ENCODE assay signal across 1 cellular context in genomic region chr1:9128520-9129371, GRCh38.
TF ChIP-seq lines count a peak whose summit lies in the region.

TSS of gene GPR157 (minus strand) at chr1:9129102. CDS start at chr1:9129027, 75 bp downstream.

TF ChIP-seq in K562, 482 proteins besides CTCF, POLR2A, EP300 and RAD21 (continued from another document and continues in another):
- no peak for TF ChIP-seq SMARCA4 (IDR thresholded peaks at IDR 0.05)
- TF ChIP-seq HDAC3 (IDR thresholded peaks at IDR 0.05; ENCODE audit: borderline replicate concordance, partially characterized antibody): no peak
- no peak for TF ChIP-seq ZNF583 (CRISPR knock-in tag; IDR thresholded peaks at IDR 0.05)
- TF ChIP-seq TAL1 (IDR thresholded peaks at IDR 0.05): no peak
- TF ChIP-seq BHLHE40 (IDR thresholded peaks at IDR 0.05; ENCODE audit: low read length): no peak
- TF ChIP-seq TAF7 (tag; IDR thresholded peaks at IDR 0.05): no peak
- TF ChIP-seq PHF8 (IDR thresholded peaks at IDR 0.05; ENCODE audit: borderline replicate concordance, low read length): peak; percentile 27; the same call in 1 of the 2 replicates
- no peak for TF ChIP-seq LEF1 (IDR thresholded peaks at IDR 0.05)
- no peak for TF ChIP-seq ZNF212 (CRISPR knock-in tag; IDR thresholded peaks at IDR 0.05)
- no peak for TF ChIP-seq KHSRP (IDR thresholded peaks at IDR 0.05)
- TF ChIP-seq MECOM (CRISPR knock-in tag; IDR thresholded peaks at IDR 0.05): no peak
- TF ChIP-seq ZBTB9 (CRISPR knock-in tag; IDR thresholded peaks at IDR 0.05): peak; percentile 65; the same call in 1 of the 2 replicates
- no peak for TF ChIP-seq U2AF1 (optimal IDR thresholded peaks at IDR 0.05; ENCODE audit: low read depth, low read length)
- no peak for TF ChIP-seq TSHZ1 (CRISPR knock-in tag; IDR thresholded peaks at IDR 0.05)
- TF ChIP-seq ZNF740 (CRISPR knock-in tag; IDR thresholded peaks at IDR 0.05): 0 out of 2 replicates have a peak, but pooled peaks have one; percentile 25
- no peak for TF ChIP-seq ZNF740 (tag; IDR thresholded peaks at IDR 0.05)
- TF ChIP-seq ZNF696 (CRISPR knock-in tag; conservative IDR thresholded peaks at IDR 0.05): no peak
- no peak for TF ChIP-seq RBM17 (IDR thresholded peaks at IDR 0.05; ENCODE audit: borderline replicate concordance, low read depth, low read length)
- no peak for TF ChIP-seq DLX4 (CRISPR knock-in tag; IDR thresholded peaks at IDR 0.05)
- TF ChIP-seq KLF10 (CRISPR knock-in tag; IDR thresholded peaks at IDR 0.05): no peak
- no peak for TF ChIP-seq CEBPB (tag; IDR thresholded peaks at IDR 0.05)
- peak; percentile 55 for TF ChIP-seq GABPB1 (CRISPR knock-in tag; IDR thresholded peaks at IDR 0.05)
- TF ChIP-seq ZNF217 (CRISPR knock-in tag; IDR thresholded peaks at IDR 0.05): no peak
- TF ChIP-seq ILK (tag; IDR thresholded peaks at IDR 0.05; ENCODE audit: borderline replicate concordance, low read depth): no peak
- TF ChIP-seq MEF2D (tag; conservative IDR thresholded peaks at IDR 0.05; ENCODE audit: low read depth): no peak
- TF ChIP-seq ZBTB12 (CRISPR knock-in tag; IDR thresholded peaks at IDR 0.05): no peak
- TF ChIP-seq L3MBTL2 (IDR thresholded peaks at IDR 0.05): peak; percentile 78
- TF ChIP-seq MAX (CRISPR knock-in tag; IDR thresholded peaks at IDR 0.05): peak; percentile 62
- no peak for TF ChIP-seq ZNF766 (CRISPR knock-in tag; conservative IDR thresholded peaks at IDR 0.05)
- TF ChIP-seq CTBP1 (IDR thresholded peaks at IDR 0.05; ENCODE audit: borderline replicate concordance): peak; percentile 61; the same call in 1 of the 2 replicates
- no peak for TF ChIP-seq FOXO4 (CRISPR knock-in tag; IDR thresholded peaks at IDR 0.05)
- TF ChIP-seq E4F1 (CRISPR knock-in tag; IDR thresholded peaks at IDR 0.05; ENCODE audit: borderline replicate concordance): no peak
- no peak for TF ChIP-seq SMARCC2 (IDR thresholded peaks at IDR 0.05; ENCODE audit: low read depth)
- no peak for TF ChIP-seq HMGN3 (IDR thresholded peaks at IDR 0.05; ENCODE audit: borderline replicate concordance, extremely low read depth, insufficient read length, low read depth, low read length)
- 0 out of 2 replicates have a peak, but pooled peaks have one; percentile 21 for TF ChIP-seq KLF13 (tag; IDR thresholded peaks at IDR 0.05; ENCODE audit: borderline replicate concordance, low read depth)
- peak; percentile 74 for TF ChIP-seq GATAD2B (IDR thresholded peaks at IDR 0.05; ENCODE audit: borderline replicate concordance)
- TF ChIP-seq ZBTB5 (IDR thresholded peaks at IDR 0.05): no peak
- TF ChIP-seq ZNF395 (CRISPR knock-in tag; IDR thresholded peaks at IDR 0.05): no peak
- TF ChIP-seq ZNF24 (IDR thresholded peaks at IDR 0.05): 0 out of 2 replicates have a peak, but pooled peaks have one; percentile 33
- no peak for TF ChIP-seq HCFC1 (IDR thresholded peaks at IDR 0.05; ENCODE audit: low read depth, low read length)
- no peak for TF ChIP-seq ZNF263 (CRISPR knock-in tag; IDR thresholded peaks at IDR 0.05; ENCODE audit: borderline replicate concordance)
- TF ChIP-seq ZNF444 (CRISPR knock-in tag; IDR thresholded peaks at IDR 0.05): no peak
- 0 out of 2 replicates have a peak, but pooled peaks have one; percentile 25 for TF ChIP-seq ZNF184 (CRISPR knock-in tag; IDR thresholded peaks at IDR 0.05)
- no peak for TF ChIP-seq ZNF57 (CRISPR knock-in tag; IDR thresholded peaks at IDR 0.05)
- no peak for TF ChIP-seq ZNF316 (IDR thresholded peaks at IDR 0.05)
- TF ChIP-seq FIP1L1 (IDR thresholded peaks at IDR 0.05; ENCODE audit: low read depth, low read length, poor library complexity, severe bottlenecking): peak; percentile 49
- TF ChIP-seq ZEB2 (IDR thresholded peaks at IDR 0.05): no peak
- TF ChIP-seq CBX5 (IDR thresholded peaks at IDR 0.05; ENCODE audit: borderline replicate concordance, low read depth): no peak
- TF ChIP-seq TEAD4 (IDR thresholded peaks at IDR 0.05; ENCODE audit: low read length): no peak
- TF ChIP-seq TEAD4 (CRISPR knock-in tag; IDR thresholded peaks at IDR 0.05; ENCODE audit: borderline replicate concordance): no peak
- no peak for TF ChIP-seq RUNX1 (IDR thresholded peaks at IDR 0.05; ENCODE audit: low read depth)
- no peak for TF ChIP-seq ZBTB1 (CRISPR knock-in tag; IDR thresholded peaks at IDR 0.05; ENCODE audit: borderline replicate concordance, low read depth)
- TF ChIP-seq PML (IDR thresholded peaks at IDR 0.05; ENCODE audit: low read length): no peak
- TF ChIP-seq SMARCE1 (IDR thresholded peaks at IDR 0.05): no peak
- no peak for TF ChIP-seq E2F5 (CRISPR knock-in tag; IDR thresholded peaks at IDR 0.05)
- TF ChIP-seq ETV1 (tag; conservative IDR thresholded peaks at IDR 0.05; ENCODE audit: low read depth): no peak
- no peak for TF ChIP-seq GABPB2 (CRISPR knock-in tag; conservative IDR thresholded peaks at IDR 0.05)
- no peak for TF ChIP-seq ZFP1 (CRISPR knock-in tag; IDR thresholded peaks at IDR 0.05)
